8 cellular contexts compared by ENCODE assay signal in the genomic region with DNA sequence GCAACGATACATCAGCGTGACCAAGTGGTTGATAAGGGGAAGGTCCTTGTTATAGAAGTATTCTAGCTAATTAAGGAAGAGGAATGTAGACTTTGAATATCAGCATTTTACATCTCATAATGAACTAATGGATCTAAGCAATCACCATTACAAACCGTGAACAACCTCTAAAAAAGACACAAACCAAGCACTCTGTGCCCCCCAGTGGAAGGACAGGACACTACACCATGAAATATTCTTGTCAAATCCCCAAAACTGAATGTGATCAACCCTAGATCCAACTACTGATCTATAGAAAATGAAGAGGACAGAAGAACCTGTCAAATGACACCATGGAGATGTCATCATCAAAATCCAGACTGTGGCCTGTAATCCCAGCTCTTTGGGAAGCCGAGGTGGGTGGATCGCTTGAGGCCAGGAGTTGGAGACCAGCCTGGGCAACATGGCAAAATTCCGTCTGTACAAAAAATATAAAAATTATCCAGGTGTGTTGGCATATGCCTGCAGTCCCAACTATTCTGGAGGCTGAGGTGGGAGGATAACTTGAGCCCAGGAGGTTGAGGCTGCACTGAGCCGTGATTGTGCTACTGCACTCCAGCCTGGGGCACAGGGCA.
A peak's percentile ranks its signal among the peaks of the same experiment; 100 is the strongest.
DNase-seq lines count a peak whose midpoint lies in the region; ATAC-seq and TF ChIP-seq lines count a peak whose summit lies in the region.

No MANE protein-coding gene starts in this region.

- peaks cover 40% of the 10 kb centered on the region for H3K4me1 ChIP-seq in OCI-LY7 (ENCODE audit: insufficient read depth, low read length, poor library complexity, severe bottlenecking)

- H4K20me1 ChIP-seq in OCI-LY7 (ENCODE audit: insufficient read depth, low read length), result no peaks in the 10 kb centered on the region

- no peaks in the 10 kb centered on the region for H3K9me3 ChIP-seq in OCI-LY7 (ENCODE audit: low read length)

- no peaks in the 10 kb centered on the region for H3K9me2 ChIP-seq in OCI-LY7 (ENCODE audit: insufficient read depth, low read length)

- DNase-seq in DMS 273 treated with DMSO at 0.1 percent for 48 hours (lab: John Stamatoyannopoulos, UW) (peak; percentile 54), OCI-LY7 (ENCODE audit: low spot score) (peak; percentile 76), foreskin melanocyte (peak; percentile 26), posterior cingulate gyrus (no peak)
- peak; percentile 70 to 76 for DNase-seq in activated T-cell treated with anti-CD3 and anti-CD28 coated beads, Interleukin-2, amount 50 U/mL, for 48 hours
- DNase-seq in stimulated activated CD4-positive, alpha-beta T cell treated with anti-CD3 and anti-CD28 coated beads, Interleukin-1b, Interleukin-23, amount 100 ng/mL, for 4 hours (ENCODE audit: low read depth in 2 of 2), result peak; percentile 11 to 54

- H2AFZ ChIP-seq in OCI-LY7 (ENCODE audit: low read length), result no peak overlapping the region

- CTCF ChIA-PET in OCI-LY7 (lab: Charles Lee; ENCODE audit: unreplicated experiment), result interaction anchor here (0.8 kb wide), 1 partner anchor 290 kb away, joined by 3 read pairs; no protein-coding TSS in a partner anchor

- TF ChIP-seq CTCF in OCI-LY7 (conservative IDR thresholded peaks at IDR 0.05; ENCODE audit: low read length), result peak; percentile 94

- no peak overlapping the region for H3K27ac ChIP-seq in OCI-LY7 (ENCODE audit: low read depth, low read length, poor library complexity, severe bottlenecking)

- intact Hi-C loops in OCI-LY7 (cut with micrococcal nuclease; ENCODE audit: unreplicated experiment), result loop anchor here (1.0 to 5.0 kb wide), 5 partner anchors 68 to 290 kb away; no protein-coding TSS in a partner anchor
- intact Hi-C loops in posterior cingulate gyrus (cut with DNase I), result loop anchor here (5.0 kb wide), 1 partner anchor 288 kb away; no protein-coding TSS in a partner anchor

- no peaks in the 10 kb centered on the region for H3K36me3 ChIP-seq in OCI-LY7 (ENCODE audit: insufficient read depth, low read length)

- H3K4me3 ChIP-seq in OCI-LY7 (ENCODE audit: low read depth, low read length, poor library complexity, severe bottlenecking), result no peak overlapping the region

- peak; percentile 51 for ATAC-seq in GM21619 (IDR thresholded peaks at IDR 0.05; ENCODE audit: unreplicated experiment)
- no peak for ATAC-seq in HG02852 (IDR thresholded peaks at IDR 0.05; ENCODE audit: unreplicated experiment)

- no TSS peak for BruUV-seq in OCI-LY7 (replicated peaks; lab: Mats Ljungman, UMichigan)

- POLR2A ChIA-PET in OCI-LY7 (lab: Charles Lee), result interaction anchor here (1.0 kb wide), 1 partner anchor 283 kb away, joined by 3 read pairs; no protein-coding TSS in a partner anchor

- no peak overlapping the region for H3K4me2 ChIP-seq in OCI-LY7 (ENCODE audit: low read length)

- no peaks in the 10 kb centered on the region for H3K79me2 ChIP-seq in OCI-LY7 (ENCODE audit: insufficient read depth, low read depth, low read length)

Comparison
In these comparisons a context has a peak if more than half of its experiments do, and no peak if none do; other contexts are left out.
1. DNase-seq: peak in DMS 273 treated with DMSO at 0.1 percent for 48 hours (single experiment), OCI-LY7 (single experiment), activated T-cell treated with anti-CD3 and anti-CD28 coated beads, Interleukin-2, amount 50 U/mL, for 48 hours (2 of 2), foreskin melanocyte (single experiment) and stimulated activated CD4-positive, alpha-beta T cell treated with anti-CD3 and anti-CD28 coated beads, Interleukin-1b, Interleukin-23, amount 100 ng/mL, for 4 hours (2 of 2); none in posterior cingulate gyrus (0 of 10).